ENCODE assay signal across 8 cellular contexts in the genomic region with DNA sequence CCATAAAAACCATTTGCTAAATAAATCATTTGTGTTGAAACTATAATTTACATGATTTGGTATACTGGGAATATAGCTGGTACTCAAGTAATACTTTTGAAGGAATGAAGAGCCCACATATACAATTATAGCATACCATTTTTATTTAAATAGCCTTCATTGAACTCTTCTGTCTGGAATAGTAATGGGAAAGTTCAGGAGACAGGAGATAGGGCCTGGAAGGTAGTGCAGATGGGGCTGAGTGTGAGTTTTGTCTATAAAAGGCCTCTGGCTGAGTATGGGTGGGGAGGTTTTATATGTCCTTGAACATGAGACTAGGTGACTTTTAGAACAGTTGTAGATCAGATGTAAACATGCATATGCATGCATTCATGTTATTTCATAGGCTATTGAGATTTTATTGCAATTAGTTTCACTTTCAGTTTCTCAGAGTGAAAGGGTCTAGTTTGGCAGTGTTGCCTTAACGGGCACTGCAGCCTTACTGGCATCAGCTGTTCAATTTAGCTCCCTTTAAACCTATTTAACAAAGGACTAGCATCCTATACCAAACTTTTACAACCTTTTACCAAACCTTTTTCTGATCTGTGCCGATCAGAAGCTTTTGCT. TPM values are rescaled to one million over a fixed set of nuclear protein-coding genes. Genes with fewer than 3 reads are reported as not detected.
DNase-seq lines count a peak whose midpoint lies in the region; ATAC-seq and TF ChIP-seq lines count a peak whose summit lies in the region.

No MANE protein-coding gene starts in this region.

- DNase-seq in CD4-positive, alpha-beta memory T cell: peak in 4 of 5 donors; percentile 49 to 62 (median 58)
- DNase-seq in cerebellar cortex (ENCODE audit: low spot score) (peak; percentile 16), memory B cell (ENCODE audit: low spot score in 2 of 2) (peak in 1 of 2 donors; percentile 22), ureter (ENCODE audit: low spot score) (no peak)

- no peaks in the 10 kb centered on the region for H3K27me3 ChIP-seq in CD4-positive, alpha-beta memory T cell (ENCODE audit: insufficient read depth, low read length)
- H3K27me3 ChIP-seq in OCI-LY3 (ENCODE audit: low read depth, low read length): no peaks in the 10 kb centered on the region

- peaks cover 19% of the 10 kb centered on the region for H3K4me1 ChIP-seq in CD4-positive, alpha-beta memory T cell (ENCODE audit: insufficient read depth, low read length)
- peaks cover 11% of the 10 kb centered on the region for H3K4me1 ChIP-seq in OCI-LY3 (ENCODE audit: low read length)
- H3K4me1 ChIP-seq in urinary bladder (ENCODE audit: insufficient read depth): no peaks in the 10 kb centered on the region

- intact Hi-C loops in CD4-positive, alpha-beta memory T cell (cut with micrococcal nuclease): loop anchor here (1.0 to 2.0 kb wide), 2 partner anchors 27 to 28 kb away; partner anchors contain the start of genes CGGBP1 and ZNF654

- TF ChIP-seq CTCF in OCI-LY3 (IDR thresholded peaks at IDR 0.05; ENCODE audit: low read depth, low read length): no peak

- H3K27ac ChIP-seq in CD4-positive, alpha-beta memory T cell (ENCODE audit: low read depth, low read length): peak overlapping the region; percentile 61
- H3K27ac ChIP-seq in OCI-LY3 (ENCODE audit: low read length) (peak overlapping the region; percentile 20), urinary bladder (ENCODE audit: low read depth) (peak overlapping the region; percentile 59)

- CTCF ChIA-PET in CD4-positive, alpha-beta memory T cell (lab: Charles Lee; ENCODE audit: partially characterized antibody): interaction anchor here (0.6 to 1.2 kb wide), 4 partner anchors 27 to 733 kb away, joined by 3 to 5 read pairs (median 4); partner anchors contain the start of gene CGGBP1

- 35% methylated on average over 2 of the region's 2 CpGs for WGBS in urinary bladder

- peaks cover 22 to 41% (median 32%) of the 10 kb centered on the region in 4 donors for H3K4me1 Mint-ChIP-seq in CD4-positive, alpha-beta memory T cell
- peaks cover 5% of the 10 kb centered on the region for H3K4me1 Mint-ChIP-seq in memory B cell

- no peaks in the 10 kb centered on the region for H3K36me3 ChIP-seq in CD4-positive, alpha-beta memory T cell (ENCODE audit: insufficient read depth, low read length)
- H3K36me3 ChIP-seq in OCI-LY3 (replicated peaks; ENCODE audit: low read depth, low read length) (no peaks in the 10 kb centered on the region), urinary bladder (ENCODE audit: insufficient read depth) (no peaks in the 10 kb centered on the region)

- no peaks in the 10 kb centered on the region for H3K9me3 ChIP-seq in CD4-positive, alpha-beta memory T cell (ENCODE audit: control insufficient read depth in 1 of 2, low read length in 2 of 2)
- H3K9me3 ChIP-seq in OCI-LY3 (ENCODE audit: insufficient read depth, low read length): no peaks in the 10 kb centered on the region

- peak overlapping the region; percentile 72 for H3K4me2 ChIP-seq in OCI-LY3 (ENCODE audit: low read length)

- H3K27me3 Mint-ChIP-seq in CD4-positive, alpha-beta memory T cell: no peaks in the 10 kb centered on the region
- H3K27me3 Mint-ChIP-seq in memory B cell: no peaks in the 10 kb centered on the region

- H4K20me1 ChIP-seq in OCI-LY3 (ENCODE audit: insufficient read depth, low read length): no peaks in the 10 kb centered on the region

- peak overlapping the region; percentile 49 for H3K9ac ChIP-seq in OCI-LY3 (ENCODE audit: low read length)

- peak overlapping the region; percentile 80 to 98 (median 96) for H3K27ac Mint-ChIP-seq in CD4-positive, alpha-beta memory T cell
- peak overlapping the region; percentile 80 for H3K27ac Mint-ChIP-seq in memory B cell

- H3K4me3 Mint-ChIP-seq in CD4-positive, alpha-beta memory T cell: peak overlapping the region; percentile 78 to 92 (median 90)
- H3K4me3 Mint-ChIP-seq in memory B cell: peak overlapping the region; percentile 82

- POLR2A ChIA-PET in CD4-positive, alpha-beta memory T cell (lab: Charles Lee; ENCODE audit: partially characterized antibody): interaction anchor here (0.8 to 2.6 kb wide), 5 partner anchors 12 to 118 kb away, joined by 3 to 55 read pairs (median 3); partner anchors contain the start of genes C3orf38, CGGBP1 and ZNF654

- no peaks in the 10 kb centered on the region for H3K79me2 ChIP-seq in OCI-LY3 (ENCODE audit: low read length)

- H2AFZ ChIP-seq in OCI-LY3 (ENCODE audit: low read depth, low read length): peak overlapping the region; percentile 97

- H3K36me3 Mint-ChIP-seq in CD4-positive, alpha-beta memory T cell: no peaks in the 10 kb centered on the region
- H3K36me3 Mint-ChIP-seq in memory B cell: no peaks in the 10 kb centered on the region

- ATAC-seq in GM18868 (IDR thresholded peaks at IDR 0.05; ENCODE audit: unreplicated experiment) (peak; percentile 75), HG03045 (IDR thresholded peaks at IDR 0.05; ENCODE audit: unreplicated experiment) (peak; percentile 92), memory B cell (ENCODE audit: low read depth) (peak; percentile 92)

- H3K9me3 Mint-ChIP-seq in CD4-positive, alpha-beta memory T cell: peaks cover 0 to 4% (median 0%) of the 10 kb centered on the region in 8 donors
- H3K9me3 Mint-ChIP-seq in memory B cell: no peaks in the 10 kb centered on the region

- peak overlapping the region; percentile 52 to 54 for H3K4me3 ChIP-seq in CD4-positive, alpha-beta memory T cell (ENCODE audit: low read length in 2 of 2)
- H3K4me3 ChIP-seq in OCI-LY3 (ENCODE audit: low read length): peak overlapping the region; percentile 75
- peak overlapping the region; percentile 32 for H3K4me3 ChIP-seq in urinary bladder (ENCODE audit: low read depth, low read length)

RNA-seq across cellular contexts. Expression of gene CGGBP1, which starts 27.2 kb away (rescaled TPM):
- 100 to 1,000 TPM; 142 to 159 TPM for total RNA-seq in CD4-positive, alpha-beta memory T cell
- polyA plus RNA-seq in CD4-positive, alpha-beta memory T cell: 100 to 1,000 TPM in 1 of 2 donors, 10 to 100 TPM in 1; 94.2 to 104 TPM
- 138 TPM for total RNA-seq in urinary bladder
- polyA plus RNA-seq in urinary bladder: 48.7 TPM
- total RNA-seq in ureter: 70.1 TPM

RNA-seq across cellular contexts. Expression of gene ZNF654, which starts 27.4 kb away (rescaled TPM):
- total RNA-seq in CD4-positive, alpha-beta memory T cell: 10 to 100 TPM; 26.8 to 30.3 TPM
- polyA plus RNA-seq in CD4-positive, alpha-beta memory T cell: 10 to 100 TPM in 1 of 2 donors, 1 to 10 TPM in 1; 5.9 to 12.2 TPM
- 54.7 TPM for total RNA-seq in urinary bladder
- 6.2 TPM for polyA plus RNA-seq in urinary bladder
- 25.7 TPM for total RNA-seq in ureter
